In the genomic region with DNA sequence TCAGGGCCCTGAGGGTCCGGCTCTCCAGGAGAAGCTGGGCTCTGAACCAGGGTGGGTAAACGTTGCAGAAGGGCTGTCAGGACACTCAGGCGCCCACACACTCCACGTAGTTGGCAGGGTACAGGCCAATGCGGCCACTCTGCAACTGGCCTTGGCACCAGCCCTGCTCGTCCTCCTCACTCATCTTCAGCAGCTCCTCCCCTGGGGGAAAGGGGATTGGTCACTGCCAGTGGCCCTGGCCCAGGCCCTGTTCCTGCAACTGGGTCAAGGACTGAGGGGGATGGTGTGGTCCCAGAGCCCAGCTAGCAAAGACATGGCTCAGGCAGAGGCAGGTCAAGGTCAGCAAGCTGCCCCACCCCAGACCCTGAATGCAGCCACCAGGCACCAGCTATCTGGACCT, we compare ENCODE assay signal across 1 cellular context.
TF ChIP-seq lines count a peak whose summit lies in the region.

No MANE protein-coding gene starts in this region.

TF ChIP-seq in HepG2, 621 proteins besides CTCF, POLR2A, EP300 and RAD21 (continued from another document and continues in another):
- TF ChIP-seq, protein P1, sequence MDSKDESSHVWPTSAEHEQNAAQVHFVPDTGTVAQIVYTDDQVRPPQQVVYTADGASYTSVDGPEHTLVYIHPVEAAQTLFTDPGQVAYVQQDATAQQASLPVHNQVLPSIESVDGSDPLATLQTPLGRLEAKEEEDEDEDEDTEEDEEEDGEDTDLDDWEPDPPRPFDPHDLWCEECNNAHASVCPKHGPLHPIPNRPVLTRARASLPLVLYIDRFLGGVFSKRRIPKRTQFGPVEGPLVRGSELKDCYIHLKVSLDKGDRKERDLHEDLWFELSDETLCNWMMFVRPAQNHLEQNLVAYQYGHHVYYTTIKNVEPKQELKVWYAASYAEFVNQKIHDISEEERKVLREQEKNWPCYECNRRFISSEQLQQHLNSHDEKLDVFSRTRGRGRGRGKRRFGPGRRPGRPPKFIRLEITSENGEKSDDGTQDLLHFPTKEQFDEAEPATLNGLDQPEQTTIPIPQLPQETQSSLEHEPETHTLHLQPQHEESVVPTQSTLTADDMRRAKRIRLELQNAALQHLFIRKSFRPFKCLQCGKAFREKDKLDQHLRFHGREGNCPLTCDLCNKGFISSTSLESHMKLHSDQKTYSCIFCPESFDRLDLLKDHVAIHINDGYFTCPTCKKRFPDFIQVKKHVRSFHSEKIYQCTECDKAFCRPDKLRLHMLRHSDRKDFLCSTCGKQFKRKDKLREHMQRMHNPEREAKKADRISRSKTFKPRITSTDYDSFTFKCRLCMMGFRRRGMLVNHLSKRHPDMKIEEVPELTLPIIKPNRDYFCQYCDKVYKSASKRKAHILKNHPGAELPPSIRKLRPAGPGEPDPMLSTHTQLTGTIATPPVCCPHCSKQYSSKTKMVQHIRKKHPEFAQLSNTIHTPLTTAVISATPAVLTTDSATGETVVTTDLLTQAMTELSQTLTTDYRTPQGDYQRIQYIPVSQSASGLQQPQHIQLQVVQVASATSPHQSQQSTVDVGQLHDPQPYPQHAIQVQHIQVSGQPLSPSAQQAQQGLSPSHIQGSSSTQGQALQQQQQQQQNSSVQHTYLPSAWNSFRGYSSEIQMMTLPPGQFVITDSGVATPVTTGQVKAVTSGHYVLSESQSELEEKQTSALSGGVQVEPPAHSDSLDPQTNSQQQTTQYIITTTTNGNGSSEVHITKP (CRISPR knock-in tag; IDR thresholded peaks at IDR 0.05; ENCODE audit: low read depth): no peak
- TF ChIP-seq, protein P2, sequence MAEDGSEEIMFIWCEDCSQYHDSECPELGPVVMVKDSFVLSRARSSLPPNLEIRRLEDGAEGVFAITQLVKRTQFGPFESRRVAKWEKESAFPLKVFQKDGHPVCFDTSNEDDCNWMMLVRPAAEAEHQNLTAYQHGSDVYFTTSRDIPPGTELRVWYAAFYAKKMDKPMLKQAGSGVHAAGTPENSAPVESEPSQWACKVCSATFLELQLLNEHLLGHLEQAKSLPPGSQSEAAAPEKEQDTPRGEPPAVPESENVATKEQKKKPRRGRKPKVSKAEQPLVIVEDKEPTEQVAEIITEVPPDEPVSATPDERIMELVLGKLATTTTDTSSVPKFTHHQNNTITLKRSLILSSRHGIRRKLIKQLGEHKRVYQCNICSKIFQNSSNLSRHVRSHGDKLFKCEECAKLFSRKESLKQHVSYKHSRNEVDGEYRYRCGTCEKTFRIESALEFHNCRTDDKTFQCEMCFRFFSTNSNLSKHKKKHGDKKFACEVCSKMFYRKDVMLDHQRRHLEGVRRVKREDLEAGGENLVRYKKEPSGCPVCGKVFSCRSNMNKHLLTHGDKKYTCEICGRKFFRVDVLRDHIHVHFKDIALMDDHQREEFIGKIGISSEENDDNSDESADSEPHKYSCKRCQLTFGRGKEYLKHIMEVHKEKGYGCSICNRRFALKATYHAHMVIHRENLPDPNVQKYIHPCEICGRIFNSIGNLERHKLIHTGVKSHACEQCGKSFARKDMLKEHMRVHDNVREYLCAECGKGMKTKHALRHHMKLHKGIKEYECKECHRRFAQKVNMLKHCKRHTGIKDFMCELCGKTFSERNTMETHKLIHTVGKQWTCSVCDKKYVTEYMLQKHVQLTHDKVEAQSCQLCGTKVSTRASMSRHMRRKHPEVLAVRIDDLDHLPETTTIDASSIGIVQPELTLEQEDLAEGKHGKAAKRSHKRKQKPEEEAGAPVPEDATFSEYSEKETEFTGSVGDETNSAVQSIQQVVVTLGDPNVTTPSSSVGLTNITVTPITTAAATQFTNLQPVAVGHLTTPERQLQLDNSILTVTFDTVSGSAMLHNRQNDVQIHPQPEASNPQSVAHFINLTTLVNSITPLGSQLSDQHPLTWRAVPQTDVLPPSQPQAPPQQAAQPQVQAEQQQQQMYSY (CRISPR knock-in tag; IDR thresholded peaks at IDR 0.05): no peak
- no peak; the same call in none of the 2 replicates for TF ChIP-seq ZMYM4 (CRISPR knock-in tag; IDR thresholded peaks at IDR 0.05)
- TF ChIP-seq, protein P3, sequence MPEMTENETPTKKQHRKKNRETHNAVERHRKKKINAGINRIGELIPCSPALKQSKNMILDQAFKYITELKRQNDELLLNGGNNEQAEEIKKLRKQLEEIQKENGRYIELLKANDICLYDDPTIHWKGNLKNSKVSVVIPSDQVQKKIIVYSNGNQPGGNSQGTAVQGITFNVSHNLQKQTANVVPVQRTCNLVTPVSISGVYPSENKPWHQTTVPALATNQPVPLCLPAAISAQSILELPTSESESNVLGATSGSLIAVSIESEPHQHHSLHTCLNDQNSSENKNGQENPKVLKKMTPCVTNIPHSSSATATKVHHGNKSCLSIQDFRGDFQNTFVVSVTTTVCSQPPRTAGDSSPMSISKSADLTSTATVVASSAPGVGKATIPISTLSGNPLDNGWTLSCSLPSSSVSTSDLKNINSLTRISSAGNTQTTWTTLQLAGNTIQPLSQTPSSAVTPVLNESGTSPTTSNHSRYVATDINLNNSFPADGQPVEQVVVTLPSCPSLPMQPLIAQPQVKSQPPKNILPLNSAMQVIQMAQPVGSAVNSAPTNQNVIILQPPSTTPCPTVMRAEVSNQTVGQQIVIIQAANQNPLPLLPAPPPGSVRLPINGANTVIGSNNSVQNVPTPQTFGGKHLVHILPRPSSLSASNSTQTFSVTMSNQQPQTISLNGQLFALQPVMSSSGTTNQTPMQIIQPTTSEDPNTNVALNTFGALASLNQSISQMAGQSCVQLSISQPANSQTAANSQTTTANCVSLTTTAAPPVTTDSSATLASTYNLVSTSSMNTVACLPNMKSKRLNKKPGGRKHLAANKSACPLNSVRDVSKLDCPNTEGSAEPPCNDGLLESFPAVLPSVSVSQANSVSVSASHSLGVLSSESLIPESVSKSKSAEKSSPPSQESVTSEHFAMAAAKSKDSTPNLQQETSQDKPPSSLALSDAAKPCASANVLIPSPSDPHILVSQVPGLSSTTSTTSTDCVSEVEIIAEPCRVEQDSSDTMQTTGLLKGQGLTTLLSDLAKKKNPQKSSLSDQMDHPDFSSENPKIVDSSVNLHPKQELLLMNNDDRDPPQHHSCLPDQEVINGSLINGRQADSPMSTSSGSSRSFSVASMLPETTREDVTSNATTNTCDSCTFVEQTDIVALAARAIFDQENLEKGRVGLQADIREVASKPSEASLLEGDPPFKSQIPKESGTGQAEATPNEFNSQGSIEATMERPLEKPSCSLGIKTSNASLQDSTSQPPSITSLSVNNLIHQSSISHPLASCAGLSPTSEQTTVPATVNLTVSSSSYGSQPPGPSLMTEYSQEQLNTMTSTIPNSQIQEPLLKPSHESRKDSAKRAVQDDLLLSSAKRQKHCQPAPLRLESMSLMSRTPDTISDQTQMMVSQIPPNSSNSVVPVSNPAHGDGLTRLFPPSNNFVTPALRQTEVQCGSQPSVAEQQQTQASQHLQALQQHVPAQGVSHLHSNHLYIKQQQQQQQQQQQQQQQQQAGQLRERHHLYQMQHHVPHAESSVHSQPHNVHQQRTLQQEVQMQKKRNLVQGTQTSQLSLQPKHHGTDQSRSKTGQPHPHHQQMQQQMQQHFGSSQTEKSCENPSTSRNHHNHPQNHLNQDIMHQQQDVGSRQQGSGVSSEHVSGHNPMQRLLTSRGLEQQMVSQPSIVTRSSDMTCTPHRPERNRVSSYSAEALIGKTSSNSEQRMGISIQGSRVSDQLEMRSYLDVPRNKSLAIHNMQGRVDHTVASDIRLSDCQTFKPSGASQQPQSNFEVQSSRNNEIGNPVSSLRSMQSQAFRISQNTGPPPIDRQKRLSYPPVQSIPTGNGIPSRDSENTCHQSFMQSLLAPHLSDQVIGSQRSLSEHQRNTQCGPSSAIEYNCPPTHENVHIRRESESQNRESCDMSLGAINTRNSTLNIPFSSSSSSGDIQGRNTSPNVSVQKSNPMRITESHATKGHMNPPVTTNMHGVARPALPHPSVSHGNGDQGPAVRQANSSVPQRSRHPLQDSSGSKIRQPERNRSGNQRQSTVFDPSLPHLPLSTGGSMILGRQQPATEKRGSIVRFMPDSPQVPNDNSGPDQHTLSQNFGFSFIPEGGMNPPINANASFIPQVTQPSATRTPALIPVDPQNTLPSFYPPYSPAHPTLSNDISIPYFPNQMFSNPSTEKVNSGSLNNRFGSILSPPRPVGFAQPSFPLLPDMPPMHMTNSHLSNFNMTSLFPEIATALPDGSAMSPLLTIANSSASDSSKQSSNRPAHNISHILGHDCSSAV (CRISPR knock-in tag; IDR thresholded peaks at IDR 0.05; ENCODE audit: borderline replicate concordance): no peak
- TF ChIP-seq NFKB2 (CRISPR knock-in tag; IDR thresholded peaks at IDR 0.05; ENCODE audit: borderline replicate concordance): peak; percentile 58; the same call in 1 of the 2 replicates
- TF ChIP-seq PAX8 (CRISPR knock-in tag; IDR thresholded peaks at IDR 0.05; ENCODE audit: borderline replicate concordance): no peak
- TF ChIP-seq XBP1 (CRISPR knock-in tag; IDR thresholded peaks at IDR 0.05): no peak
- TF ChIP-seq ZBTB7B (CRISPR knock-in tag; IDR thresholded peaks at IDR 0.05): peak; percentile 67
- TF ChIP-seq KLF13 (CRISPR knock-in tag; IDR thresholded peaks at IDR 0.05): no peak
- TF ChIP-seq FOXA3 (CRISPR knock-in tag; IDR thresholded peaks at IDR 0.05): peak; percentile 51; the same call in 1 of the 2 replicates
- TF ChIP-seq ZNF749 (CRISPR knock-in tag; IDR thresholded peaks at IDR 0.05; ENCODE audit: borderline replicate concordance): no peak
- 0 out of 2 replicates have a peak, but pooled peaks have one; percentile 62 for TF ChIP-seq MED13 (CRISPR knock-in tag; IDR thresholded peaks at IDR 0.05)
- TF ChIP-seq, protein P4, sequence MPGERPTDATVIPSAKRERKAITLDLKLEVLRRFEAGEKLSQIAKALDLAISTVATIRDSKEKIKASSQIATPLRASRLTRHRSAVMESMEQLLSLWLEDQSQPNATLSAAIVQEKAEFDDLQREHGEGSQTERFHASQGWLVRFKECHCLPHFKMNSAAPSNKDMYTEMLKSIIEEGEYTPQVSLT (CRISPR knock-in tag; IDR thresholded peaks at IDR 0.05; ENCODE audit: borderline replicate concordance, low read depth): no peak
- TF ChIP-seq HNRNPK (IDR thresholded peaks at IDR 0.05; ENCODE audit: low read depth, low read length, poor library complexity, severe bottlenecking): no peak
- no peak for TF ChIP-seq SP140L (CRISPR knock-in tag; IDR thresholded peaks at IDR 0.05; ENCODE audit: borderline replicate concordance)
- no peak for TF ChIP-seq ZNF468 (CRISPR knock-in tag; IDR thresholded peaks at IDR 0.05)
- no peak for TF ChIP-seq ZNF3 (CRISPR knock-in tag; IDR thresholded peaks at IDR 0.05)
- TF ChIP-seq ZZZ3 (CRISPR knock-in tag; IDR thresholded peaks at IDR 0.05; ENCODE audit: borderline replicate concordance): no peak
- TF ChIP-seq HOXD1 (CRISPR knock-in tag; IDR thresholded peaks at IDR 0.05): no peak
- TF ChIP-seq ZNF235 (CRISPR knock-in tag; IDR thresholded peaks at IDR 0.05; ENCODE audit: borderline replicate concordance): no peak
- TF ChIP-seq, protein P5, sequence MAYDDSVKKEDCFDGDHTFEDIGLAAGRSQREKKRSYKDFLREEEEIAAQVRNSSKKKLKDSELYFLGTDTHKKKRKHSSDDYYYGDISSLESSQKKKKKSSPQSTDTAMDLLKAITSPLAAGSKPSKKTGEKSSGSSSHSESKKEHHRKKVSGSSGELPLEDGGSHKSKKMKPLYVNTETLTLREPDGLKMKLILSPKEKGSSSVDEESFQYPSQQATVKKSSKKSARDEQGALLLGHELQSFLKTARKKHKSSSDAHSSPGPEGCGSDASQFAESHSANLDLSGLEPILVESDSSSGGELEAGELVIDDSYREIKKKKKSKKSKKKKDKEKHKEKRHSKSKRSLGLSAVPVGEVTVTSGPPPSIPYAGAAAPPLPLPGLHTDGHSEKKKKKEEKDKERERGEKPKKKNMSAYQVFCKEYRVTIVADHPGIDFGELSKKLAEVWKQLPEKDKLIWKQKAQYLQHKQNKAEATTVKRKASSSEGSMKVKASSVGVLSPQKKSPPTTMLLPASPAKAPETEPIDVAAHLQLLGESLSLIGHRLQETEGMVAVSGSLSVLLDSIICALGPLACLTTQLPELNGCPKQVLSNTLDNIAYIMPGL (CRISPR knock-in tag; IDR thresholded peaks at IDR 0.05; ENCODE audit: borderline replicate concordance in 1 of 2, low read depth in 1 of 2): no peak
- no peak for TF ChIP-seq HDAC6 (IDR thresholded peaks at IDR 0.05; ENCODE audit: low read depth, low read length)
- TF ChIP-seq ZNF180 (CRISPR knock-in tag; IDR thresholded peaks at IDR 0.05; ENCODE audit: borderline replicate concordance, low read depth): no peak
- TF ChIP-seq CHCHD3 (CRISPR knock-in tag; IDR thresholded peaks at IDR 0.05): no peak
- TF ChIP-seq, protein P6, sequence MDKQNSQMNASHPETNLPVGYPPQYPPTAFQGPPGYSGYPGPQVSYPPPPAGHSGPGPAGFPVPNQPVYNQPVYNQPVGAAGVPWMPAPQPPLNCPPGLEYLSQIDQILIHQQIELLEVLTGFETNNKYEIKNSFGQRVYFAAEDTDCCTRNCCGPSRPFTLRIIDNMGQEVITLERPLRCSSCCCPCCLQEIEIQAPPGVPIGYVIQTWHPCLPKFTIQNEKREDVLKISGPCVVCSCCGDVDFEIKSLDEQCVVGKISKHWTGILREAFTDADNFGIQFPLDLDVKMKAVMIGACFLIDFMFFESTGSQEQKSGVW (CRISPR knock-in tag; IDR thresholded peaks at IDR 0.05; ENCODE audit: borderline replicate concordance): no peak
- no peak for TF ChIP-seq ZNF124 (CRISPR knock-in tag; IDR thresholded peaks at IDR 0.05)
- TF ChIP-seq KLF9 (CRISPR knock-in tag; IDR thresholded peaks at IDR 0.05; ENCODE audit: low read depth): no peak
- TF ChIP-seq JARID2 (CRISPR knock-in tag; IDR thresholded peaks at IDR 0.05; ENCODE audit: insufficient replicate concordance): no peak
- TF ChIP-seq, protein P7, sequence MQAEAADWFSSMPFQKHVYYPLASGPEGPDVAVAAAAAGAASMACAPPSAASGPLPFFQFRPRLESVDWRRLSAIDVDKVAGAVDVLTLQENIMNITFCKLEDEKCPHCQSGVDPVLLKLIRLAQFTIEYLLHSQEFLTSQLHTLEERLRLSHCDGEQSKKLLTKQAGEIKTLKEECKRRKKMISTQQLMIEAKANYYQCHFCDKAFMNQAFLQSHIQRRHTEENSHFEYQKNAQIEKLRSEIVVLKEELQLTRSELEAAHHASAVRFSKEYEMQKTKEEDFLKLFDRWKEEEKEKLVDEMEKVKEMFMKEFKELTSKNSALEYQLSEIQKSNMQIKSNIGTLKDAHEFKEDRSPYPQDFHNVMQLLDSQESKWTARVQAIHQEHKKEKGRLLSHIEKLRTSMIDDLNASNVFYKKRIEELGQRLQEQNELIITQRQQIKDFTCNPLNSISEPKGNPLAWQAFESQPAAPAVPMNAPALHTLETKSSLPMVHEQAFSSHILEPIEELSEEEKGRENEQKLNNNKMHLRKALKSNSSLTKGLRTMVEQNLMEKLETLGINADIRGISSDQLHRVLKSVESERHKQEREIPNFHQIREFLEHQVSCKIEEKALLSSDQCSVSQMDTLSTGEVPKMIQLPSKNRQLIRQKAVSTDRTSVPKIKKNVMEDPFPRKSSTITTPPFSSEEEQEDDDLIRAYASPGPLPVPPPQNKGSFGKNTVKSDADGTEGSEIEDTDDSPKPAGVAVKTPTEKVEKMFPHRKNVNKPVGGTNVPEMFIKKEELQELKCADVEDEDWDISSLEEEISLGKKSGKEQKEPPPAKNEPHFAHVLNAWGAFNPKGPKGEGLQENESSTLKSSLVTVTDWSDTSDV (CRISPR knock-in tag; IDR thresholded peaks at IDR 0.05): no peak
- TF ChIP-seq, protein P8, sequence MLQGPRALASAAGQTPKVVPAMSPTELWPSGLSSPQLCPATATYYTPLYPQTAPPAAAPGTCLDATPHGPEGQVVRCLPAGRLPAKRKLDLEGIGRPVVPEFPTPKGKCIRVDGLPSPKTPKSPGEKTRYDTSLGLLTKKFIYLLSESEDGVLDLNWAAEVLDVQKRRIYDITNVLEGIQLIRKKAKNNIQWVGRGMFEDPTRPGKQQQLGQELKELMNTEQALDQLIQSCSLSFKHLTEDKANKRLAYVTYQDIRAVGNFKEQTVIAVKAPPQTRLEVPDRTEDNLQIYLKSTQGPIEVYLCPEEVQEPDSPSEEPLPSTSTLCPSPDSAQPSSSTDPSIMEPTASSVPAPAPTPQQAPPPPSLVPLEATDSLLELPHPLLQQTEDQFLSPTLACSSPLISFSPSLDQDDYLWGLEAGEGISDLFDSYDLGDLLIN (CRISPR knock-in tag; IDR thresholded peaks at IDR 0.05; ENCODE audit: borderline replicate concordance): no peak
